Comparison of ENCODE assay signal across 9 cellular contexts in genomic region chrX:36898301-36898700, GRCh38.
DNase-seq lines count a peak whose midpoint lies in the region; ATAC-seq lines count a peak whose summit lies in the region.
"Had no signal": no experiment of that assay in that cellular context is flagged by ENCODE, and none has a peak within 500 bp of the region (broad histone marks: within the 10 kb centered on the region; RNA-seq: fewer than 3 reads in every experiment).

No MANE protein-coding gene starts in this region.

- no peak overlapping the region for H4K91ac ChIP-seq in neuronal stem cell (ENCODE audit: low read depth, low read length, poor library complexity)

- no peak overlapping the region for H3K23ac ChIP-seq in neuronal stem cell (ENCODE audit: low read depth, low read length, poor library complexity)

- no peak overlapping the region for H3K27ac ChIP-seq in neuronal stem cell (replicated peaks; ENCODE audit: low read length)

- no peak overlapping the region for H3K4me2 ChIP-seq in neuronal stem cell (ENCODE audit: insufficient read depth, low read length, poor library complexity, severe bottlenecking)

- no peak overlapping the region for H2BK120ac ChIP-seq in neuronal stem cell (ENCODE audit: low read depth, low read length)

- H3K18ac ChIP-seq in neuronal stem cell (ENCODE audit: low read length) = no peak overlapping the region

- no peak overlapping the region for H2AFZ ChIP-seq in neuronal stem cell (ENCODE audit: low read length)

- no peak overlapping the region for H3K14ac ChIP-seq in neuronal stem cell (ENCODE audit: low read length)

- no CpG with 5 or more reads among the region's 3 CpGs for WGBS in neuronal stem cell (ENCODE audit: extremely low coverage in 2 of 2, insufficient read length in 2 of 2, insufficient replicate concordance in 1 of 2), 2 donors

- H3K9me3 ChIP-seq in NT2/D1 (ENCODE audit: insufficient read depth, low read length) = no peaks in the 10 kb centered on the region
- no peaks in the 10 kb centered on the region for H3K9me3 ChIP-seq in neuronal stem cell (replicated peaks in 1 of 2; ENCODE audit: control insufficient read depth in 2 of 2, insufficient read depth in 1 of 2, low read depth in 1 of 2, low read length in 2 of 2)

- no peaks in the 10 kb centered on the region for H3K36me3 ChIP-seq in NT2/D1 (ENCODE audit: insufficient read depth, insufficient read length, low read length)
- H3K36me3 ChIP-seq in neuronal stem cell (replicated peaks in 1 of 2; ENCODE audit: control insufficient read depth in 2 of 2, insufficient read depth in 2 of 2, low read length in 2 of 2) = no peaks in the 10 kb centered on the region

- no peak overlapping the region for H3K4me3 ChIP-seq in NT2/D1 (ENCODE audit: insufficient read length, low read depth)
- H3K4me3 ChIP-seq in neuronal stem cell (ENCODE audit: low read length in 2 of 2) = no peak overlapping the region

- no peak overlapping the region for H3K4ac ChIP-seq in neuronal stem cell (ENCODE audit: low read length)

- no peak overlapping the region for H2BK12ac ChIP-seq in neuronal stem cell (ENCODE audit: low read length)

- DNase-seq in DMS114 treated with DMSO at 0.1 percent for 48 hours (lab: John Stamatoyannopoulos, UW; ENCODE audit: unreplicated experiment) (peak; percentile 32), NT2/D1 (ENCODE audit: low read depth, low spot score) (peak; percentile 5), iris pigment epithelial cell (ENCODE audit: low read depth) (peak; percentile 1), NCI-H128 (lab: John Stamatoyannopoulos, UW; ENCODE audit: unreplicated experiment) (no peak), NCI-H69 (lab: John Stamatoyannopoulos, UW) (no peak), neuronal stem cell (ENCODE audit: low spot score) (no peak)
- no peak for DNase-seq in activated CD4-positive, alpha-beta T cell treated with anti-CD3 and anti-CD28 coated beads, Interleukin-2, amount 50 U/mL, for 4 hours
- DNase-seq: naive thymus-derived CD8-positive, alpha-beta T cell had no signal

- H3K9ac ChIP-seq in NT2/D1 (ENCODE audit: insufficient read length, low read depth) (no peak overlapping the region), neuronal stem cell (ENCODE audit: low read depth, low read length, poor library complexity) (no peak overlapping the region)

- H4K8ac ChIP-seq in neuronal stem cell (ENCODE audit: low read depth, low read length) = no peak overlapping the region

- H3K27me3 ChIP-seq in NT2/D1 (ENCODE audit: insufficient read depth, insufficient read length) = no peaks in the 10 kb centered on the region
- H3K27me3 ChIP-seq in neuronal stem cell (ENCODE audit: control insufficient read depth in 3 of 3, insufficient read depth in 3 of 3, low read depth in 1 of 3, low read length in 3 of 3) = no peaks in the 10 kb centered on the region

- no peaks in the 10 kb centered on the region for H3K79me1 ChIP-seq in neuronal stem cell (ENCODE audit: low read depth, low read length)

- H2AK5ac ChIP-seq in neuronal stem cell (ENCODE audit: low read depth, low read length) = no peak overlapping the region

- peak; percentile 54 for ATAC-seq in GM21390 (IDR thresholded peaks at IDR 0.05; ENCODE audit: unreplicated experiment)
- ATAC-seq: naive thymus-derived CD8-positive, alpha-beta T cell had no signal

- no peak overlapping the region for H2BK5ac ChIP-seq in neuronal stem cell (ENCODE audit: low read length)

- no peak overlapping the region for H2BK15ac ChIP-seq in neuronal stem cell (ENCODE audit: low read length)

- H3K4me1 ChIP-seq in NT2/D1 (ENCODE audit: insufficient read depth, insufficient read length) (no peaks in the 10 kb centered on the region), neuronal stem cell (ENCODE audit: control insufficient read depth in 2 of 2, insufficient read depth in 1 of 2, low read depth in 1 of 2, low read length in 2 of 2) (no peaks in the 10 kb centered on the region)

Comparison
In these comparisons a context has a peak if more than half of its experiments do, and no peak if none do; other contexts are left out.
1. DNase-seq: peak in DMS114 treated with DMSO at 0.1 percent for 48 hours (single experiment), NT2/D1 (single experiment) and iris pigment epithelial cell (single experiment); none in NCI-H128 (single experiment), NCI-H69 (single experiment), activated CD4-positive, alpha-beta T cell treated with anti-CD3 and anti-CD28 coated beads, Interleukin-2, amount 50 U/mL, for 4 hours (0 of 2) and neuronal stem cell (single experiment).